ENCODE assay signal across 7 cellular contexts in genomic region chr13:112586334-112586733, GRCh38. TPM values are rescaled to one million over a fixed set of nuclear protein-coding genes. Genes with fewer than 3 reads are reported as not detected.
DNase-seq lines count a peak whose midpoint lies in the region; TF ChIP-seq lines count a peak whose summit lies in the region.

No MANE protein-coding gene starts in this region.

- in situ Hi-C loops in KBM-7 (cut with MboI; ENCODE audit: low pct_unique_long_range_greater_than_20kb, low sequenced_read_pairs), result no loop called here
- in situ Hi-C loops in mammary epithelial cell (cut with MboI; ENCODE audit: low sequenced_read_pairs in 2 of 2), result no loop called here

- no peak overlapping the region for H3K9ac ChIP-seq in mammary epithelial cell (ENCODE audit: insufficient read depth, low read length)

- H3K4me1 Mint-ChIP-seq in osteocyte (ENCODE audit: unreplicated experiment), result peaks cover 17% of the 10 kb centered on the region

- H3K79me2 ChIP-seq in mammary epithelial cell (ENCODE audit: insufficient read depth, low read length), result peaks cover 63% of the 10 kb centered on the region

- no peaks in the 10 kb centered on the region for H4K20me1 ChIP-seq in mammary epithelial cell (ENCODE audit: insufficient read depth, low read length)

- TF ChIP-seq CTCF in GM10266 (IDR thresholded peaks at IDR 0.05; ENCODE audit: control insufficient read depth, insufficient read depth, low read depth, missing control alignments) (no peak), mammary epithelial cell (conservative IDR thresholded peaks at IDR 0.05 in 1 of 2, IDR thresholded peaks at IDR 0.05 in 1 of 2; ENCODE audit: extremely low read depth in 1 of 2, insufficient read depth in 1 of 2, low read depth in 1 of 2, low read length in 2 of 2) (no peak), osteocyte (IDR thresholded peaks at IDR 0.05) (no peak)

- DNase-seq in GM10266 (ENCODE audit: extremely low spot score), result peak; percentile 55
- peak; percentile 21 for DNase-seq in KBM-7
- DNase-seq in mammary epithelial cell, result no peak
- DNase-seq in osteocyte (ENCODE audit: extremely low spot score, unreplicated experiment), result no peak
- no peak for DNase-seq in NCI-H2029 (lab: John Stamatoyannopoulos, UW)
- DNase-seq in cerebellar nuclear complex (lab: John Stamatoyannopoulos, UW), result no peak
- DNase-seq in NCI-H345 treated with DMSO at 0.1 percent for 48 hours (lab: John Stamatoyannopoulos, UW; ENCODE audit: unreplicated experiment), result no peak

- peak overlapping the region; percentile 98 for H3K27ac Mint-ChIP-seq in osteocyte (ENCODE audit: unreplicated experiment)

- no peaks in the 10 kb centered on the region for H3K36me3 Mint-ChIP-seq in osteocyte (ENCODE audit: unreplicated experiment)

- no peaks in the 10 kb centered on the region for H3K27me3 Mint-ChIP-seq in osteocyte (ENCODE audit: unreplicated experiment)

- dilution Hi-C loops in mammary epithelial cell (cut with HindIII; ENCODE audit: low sequenced_read_pairs), result no loop called here

- intact Hi-C loops in mammary epithelial cell (cut with micrococcal nuclease), result no loop called here

- H3K4me1 ChIP-seq in mammary epithelial cell (ENCODE audit: insufficient read depth, low read length), result peaks cover 15% of the 10 kb centered on the region

- CTCF ChIA-PET in mammary epithelial cell (lab: Charles Lee; ENCODE audit: low non-redundant PET), result no interaction called here

- no peaks in the 10 kb centered on the region for H3K9me3 ChIP-seq in mammary epithelial cell (replicated peaks; ENCODE audit: insufficient read depth, low read length)

- no peak overlapping the region for H2AFZ ChIP-seq in mammary epithelial cell (ENCODE audit: low read depth, low read length)

- no peaks in the 10 kb centered on the region for H3K36me3 ChIP-seq in mammary epithelial cell (ENCODE audit: insufficient read depth, low read length)

- no peaks in the 10 kb centered on the region for H3K27me3 ChIP-seq in mammary epithelial cell (ENCODE audit: insufficient read depth, low read length)

- peak overlapping the region; percentile 98 for H3K4me2 ChIP-seq in mammary epithelial cell (ENCODE audit: insufficient read depth, low read depth, low read length)

- H3K4me3 ChIP-seq in mammary epithelial cell (replicated peaks in 1 of 3; ENCODE audit: insufficient read depth in 1 of 3, low read depth in 2 of 3, low read length in 3 of 3), result peak overlapping the region in 1 of 3 experiments; percentile 92

- 96% methylated on average over 3 of the region's 3 CpGs for WGBS in mammary epithelial cell (ENCODE audit: low coverage, missing lambda C conversion rate)

- no peaks in the 10 kb centered on the region for H3K9me3 Mint-ChIP-seq in osteocyte (ENCODE audit: unreplicated experiment)

- no peak overlapping the region for H3K27ac ChIP-seq in mammary epithelial cell (ENCODE audit: insufficient read depth, low read depth, low read length)

- BruUV-seq in mammary epithelial cell (replicated peaks; lab: Mats Ljungman, UMichigan), result no TSS peak

- peak overlapping the region; percentile 90 for H3K4me3 Mint-ChIP-seq in osteocyte (ENCODE audit: unreplicated experiment)

RNA-seq across cellular contexts. Expression of gene TUBGCP3, which starts 1.6 kb away (rescaled TPM):
- total RNA-seq in mammary epithelial cell (10 to 100 TPM; 14.8 to 24.5 TPM), osteocyte (24.1 and 26.1 TPM in 2 replicates)
- 16.4 TPM for polyA plus RNA-seq in mammary epithelial cell
- polyA minus RNA-seq in mammary epithelial cell, result 43.9 TPM

Comparison
In these comparisons a context has a peak if more than half of its experiments do, and no peak if none do; other contexts are left out.
1. DNase-seq: peak in GM10266 (single experiment) and KBM-7 (single experiment); none in mammary epithelial cell (single experiment), osteocyte (single experiment), NCI-H2029 (single experiment), cerebellar nuclear complex (0 of 2) and NCI-H345 treated with DMSO at 0.1 percent for 48 hours (single experiment).